ENCODE assay signal across 8 cellular contexts in genomic region chr9:127396253-127396807, GRCh38. TPM values are rescaled to one million over a fixed set of nuclear protein-coding genes. Genes with fewer than 3 reads are reported as not detected.
DNase-seq lines count a peak whose midpoint lies in the region; ATAC-seq and TF ChIP-seq lines count a peak whose summit lies in the region.

No MANE protein-coding gene starts in this region.

- no peaks in the 10 kb centered on the region for H3K9me3 Mint-ChIP-seq in GM23338

- H3K9me3 ChIP-seq in T-helper 17 cell (ENCODE audit: control insufficient read depth, low read length, poor library complexity, severe bottlenecking) (no peaks in the 10 kb centered on the region), right cardiac atrium (ENCODE audit: control insufficient read depth, low read length) (no peaks in the 10 kb centered on the region), smooth muscle cell (replicated peaks; ENCODE audit: low read depth) (no peaks in the 10 kb centered on the region)

- H3K4me1 ChIP-seq in GM23338 (ENCODE audit: insufficient read depth), result peaks cover 9% of the 10 kb centered on the region
- H3K4me1 ChIP-seq in right cardiac atrium (ENCODE audit: control insufficient read depth, insufficient read depth, low read length), result peaks cover 7% of the 10 kb centered on the region
- peaks cover 12% of the 10 kb centered on the region for H3K4me1 ChIP-seq in smooth muscle cell (ENCODE audit: low read depth)

- H3F3A ChIP-seq in GM23338 (replicated peaks; ENCODE audit: low read depth) (no peaks in the 10 kb centered on the region; the same call in 1 of the 2 replicates), smooth muscle cell (ENCODE audit: low read depth) (peaks cover 13% of the 10 kb centered on the region)

- peaks cover 3% of the 10 kb centered on the region; the same call in 1 of the 3 replicates for H3K36me3 Mint-ChIP-seq in GM23338 (ENCODE audit: low read depth)
- H3K36me3 Mint-ChIP-seq in T-helper 17 cell (ENCODE audit: low read depth), result no peaks in the 10 kb centered on the region

- H3K27ac ChIP-seq in GM23338 (ENCODE audit: low read depth) (no peak overlapping the region), right cardiac atrium (ENCODE audit: low read length) (no peak overlapping the region), smooth muscle cell (ENCODE audit: low read depth) (peak overlapping the region; percentile 54)

- H3K4me1 Mint-ChIP-seq in GM23338 (peaks cover 13% of the 10 kb centered on the region), T-helper 17 cell (peaks cover 19% of the 10 kb centered on the region)

- ATAC-seq in GM23338, result no peak; the same call in 2 of the 3 replicates
- ATAC-seq in T-helper 17 cell, result no peak
- no peak for ATAC-seq in right cardiac atrium
- ATAC-seq in GM21381 (IDR thresholded peaks at IDR 0.05; ENCODE audit: unreplicated experiment), result no peak

- peak overlapping the region; percentile 85 for H3K4me3 Mint-ChIP-seq in GM23338
- peak overlapping the region; percentile 67 for H3K4me3 Mint-ChIP-seq in T-helper 17 cell

- H3K27me3 ChIP-seq in GM23338 (ENCODE audit: insufficient read depth) (0 out of 2 replicates have a peak, but pooled peaks cover 13% of the 10 kb centered on the region), right cardiac atrium (ENCODE audit: control insufficient read depth, insufficient read depth) (no peaks in the 10 kb centered on the region), smooth muscle cell (ENCODE audit: low read depth) (no peaks in the 10 kb centered on the region)

- H3K9me2 ChIP-seq in GM23338 (ENCODE audit: insufficient read depth), result no peaks in the 10 kb centered on the region

- H3K27me3 Mint-ChIP-seq in GM23338 (ENCODE audit: insufficient read depth, low read depth, poor library complexity) (peaks cover 6% of the 10 kb centered on the region), T-helper 17 cell (peaks cover 50% of the 10 kb centered on the region)

- intact Hi-C loops in right cardiac atrium (cut with DNase I), result no loop called here

- TF ChIP-seq CTCF in GM23338 (conservative IDR thresholded peaks at IDR 0.05; ENCODE audit: low read depth in 2 of 2) (no peak), smooth muscle cell (IDR thresholded peaks at IDR 0.05; ENCODE audit: borderline replicate concordance, insufficient read depth, poor library complexity, severe bottlenecking) (no peak)

- H3K9ac ChIP-seq in smooth muscle cell (ENCODE audit: low read depth), result no peak overlapping the region

- H3K79me2 ChIP-seq in GM23338 (replicated peaks; ENCODE audit: insufficient read depth) (peaks cover 17% of the 10 kb centered on the region), smooth muscle cell (ENCODE audit: low read depth) (peaks cover 23% of the 10 kb centered on the region)

- DNase-seq in GM23338 (ENCODE audit: low spot score) (no peak), T-helper 17 cell (no peak), right cardiac atrium (no peak), smooth muscle cell (lab: John Stamatoyannopoulos, UW; ENCODE audit: unreplicated experiment) (no peak), NCI-H510A treated with DMSO at 0.1 percent for 48 hours (lab: John Stamatoyannopoulos, UW) (no peak), NCI-H1694 treated with DMSO at 0.1 percent for 48 hours (lab: John Stamatoyannopoulos, UW) (no peak), T1000 (lab: John Stamatoyannopoulos, UW) (no peak)

- H4K20me1 ChIP-seq in GM23338 (replicated peaks; ENCODE audit: insufficient read depth) (peaks cover 5% of the 10 kb centered on the region; the same call in 1 of the 2 replicates), smooth muscle cell (ENCODE audit: low read depth) (peaks cover 12% of the 10 kb centered on the region)

- H3K4me2 ChIP-seq in GM23338, result peak overlapping the region; percentile 87
- peak overlapping the region; percentile 82 for H3K4me2 ChIP-seq in smooth muscle cell

- 5% methylated on average over 27 of the region's 27 CpGs for WGBS in right cardiac atrium
- WGBS in smooth muscle cell (ENCODE audit: low lambda C conversion rate), result 7% methylated on average over 27 of the region's 27 CpGs

- peak overlapping the region; percentile 94 for H3K27ac Mint-ChIP-seq in GM23338
- H3K27ac Mint-ChIP-seq in T-helper 17 cell, result no peak overlapping the region

- H3K36me3 ChIP-seq in GM23338 (ENCODE audit: insufficient read depth), result no peaks in the 10 kb centered on the region; the same call in 1 of the 2 replicates
- H3K36me3 ChIP-seq in smooth muscle cell (ENCODE audit: low read depth), result no peaks in the 10 kb centered on the region

- H3K4me3 ChIP-seq in GM23338 (peak overlapping the region; percentile 55), right cardiac atrium (ENCODE audit: low read length) (peak overlapping the region; percentile 13), smooth muscle cell (peak overlapping the region; percentile 42)

- H2AFZ ChIP-seq in GM23338, result peak overlapping the region; percentile 67
- no peak overlapping the region for H2AFZ ChIP-seq in smooth muscle cell (ENCODE audit: low read depth)

RNA-seq across cellular contexts. Expression of gene SLC2A8, which starts 0.6 kb away (rescaled TPM):
- 28.9 and 34.1 TPM in 2 replicates for total RNA-seq in GM23338 (2014; rRNA removed; shearing (Covaris generic))
- 16.3 and 18.9 TPM in 2 replicates for polyA plus RNA-seq in GM23338 (2016; fragmentation: Nextera tagmentation; extraction: Ambion mirVana)
- 1 to 10 TPM; 3.0 to 4.3 TPM for total RNA-seq in T-helper 17 cell
- total RNA-seq in right cardiac atrium, result 10 to 100 TPM; 12.2 to 16.6 (median 13.3) TPM
- polyA plus RNA-seq in right cardiac atrium, result 15.4 TPM
- 8.7 and 16.9 TPM in 2 replicates for total RNA-seq in smooth muscle cell
- 27.7 and 36.6 TPM in 2 replicates for polyA plus RNA-seq in smooth muscle cell

RNA-seq across cellular contexts. Expression of gene ZNF79, which starts 27.9 kb away (rescaled TPM):
- total RNA-seq in GM23338 (2014; rRNA removed; shearing (Covaris generic)), result 5.8 and 6.3 TPM in 2 replicates
- 2.2 and 2.9 TPM in 2 replicates for polyA plus RNA-seq in GM23338 (2016; fragmentation: Nextera tagmentation; extraction: Ambion mirVana)
- 1 to 10 TPM; 7.9 to 8.4 TPM for total RNA-seq in T-helper 17 cell
- total RNA-seq in right cardiac atrium, result 1 to 10 TPM; 6.3 to 7.9 (median 7.6) TPM
- polyA plus RNA-seq in right cardiac atrium, result 3.2 TPM
- total RNA-seq in smooth muscle cell, result 6.6 and 8.6 TPM in 2 replicates
- 4.3 and 4.9 TPM in 2 replicates for polyA plus RNA-seq in smooth muscle cell

RNA-seq across cellular contexts. Expression of gene RPL12, which starts 54.9 kb away (rescaled TPM):
- 1,947 and 2,596 TPM in 2 replicates for total RNA-seq in GM23338 (2014; rRNA removed; shearing (Covaris generic))
- polyA plus RNA-seq in GM23338 (2016; fragmentation: Nextera tagmentation; extraction: Ambion mirVana), result 2,121 and 2,369 TPM in 2 replicates
- total RNA-seq in T-helper 17 cell, result 1,000 to 10,000 TPM; 1,506 to 1,597 TPM
- 100 to 1,000 TPM; 535 to 714 (median 622) TPM for total RNA-seq in right cardiac atrium
- 1,268 TPM for polyA plus RNA-seq in right cardiac atrium
- 1,296 and 1,445 TPM in 2 replicates for total RNA-seq in smooth muscle cell
- polyA plus RNA-seq in smooth muscle cell, result 371 and 424 TPM in 2 replicates

RNA-seq across cellular contexts. Expression of gene LRSAM1, which starts 55.0 kb away (rescaled TPM):
- total RNA-seq in GM23338 (2014; rRNA removed; shearing (Covaris generic)), result 16.9 and 21.9 TPM in 2 replicates
- 12.8 and 16.1 TPM in 2 replicates for polyA plus RNA-seq in GM23338 (2016; fragmentation: Nextera tagmentation; extraction: Ambion mirVana)
- 10 to 100 TPM; 19.6 to 22.2 TPM for total RNA-seq in T-helper 17 cell
- total RNA-seq in right cardiac atrium, result 10 to 100 TPM; 14.4 to 23.3 (median 21.1) TPM
- 23.8 TPM for polyA plus RNA-seq in right cardiac atrium
- 10.5 and 15.3 TPM in 2 replicates for total RNA-seq in smooth muscle cell
- 27.0 and 28.7 TPM in 2 replicates for polyA plus RNA-seq in smooth muscle cell
